ENCODE assay signal across 15 cellular contexts in genomic region chr6:169810066-169810989, GRCh38. TPM values are rescaled to one million over a fixed set of nuclear protein-coding genes. Genes with fewer than 3 reads are reported as not detected.
DNase-seq lines count a peak whose midpoint lies in the region; ATAC-seq and TF ChIP-seq lines count a peak whose summit lies in the region.
"Had no signal": no experiment of that assay in that cellular context is flagged by ENCODE, and none has a peak within 500 bp of the region (broad histone marks: within the 10 kb centered on the region; RNA-seq: fewer than 3 reads in every experiment).

No MANE protein-coding gene starts in this region.

- intact Hi-C loops in activated naive CD4-positive, alpha-beta T cell treated with anti-CD3 and anti-CD28 coated beads for 36 hours (cut with micrococcal nuclease) = no loop called here
- intact Hi-C loops in vagina (cut with DNase I) = no loop called here

- no peak for DNase-seq in activated naive CD4-positive, alpha-beta T cell treated with anti-CD3 and anti-CD28 coated beads for 36 hours
- DNase-seq in islet precursor cell (peak; percentile 79), NCI-H128 (lab: John Stamatoyannopoulos, UW; ENCODE audit: unreplicated experiment) (no peak), vagina (ENCODE audit: extremely low spot score in 2 of 2) (no peak), SHP77 treated with DMSO at 0.1 percent for 48 hours (lab: John Stamatoyannopoulos, UW) (no peak)
- DNase-seq: activated T-cell treated with anti-CD3 and anti-CD28 coated beads, Interleukin-2, amount 50 U/mL, for 4 hours; Kasumi-1; nucleus accumbens had no signal

- H3K27me3 Mint-ChIP-seq in activated naive CD4-positive, alpha-beta T cell treated with anti-CD3 and anti-CD28 coated beads, Interleukin-2, amount 50 U/mL, for 24 hours = peaks cover 20% of the 10 kb centered on the region
- peaks cover 11% of the 10 kb centered on the region for H3K27me3 Mint-ChIP-seq in activated naive CD4-positive, alpha-beta T cell treated with anti-CD3 and anti-CD28 coated beads for 36 hours (ENCODE audit: low read depth)

- H3K27ac ChIP-seq in vagina = no peak overlapping the region
- H3K27ac ChIP-seq: cardiac muscle cell had no signal

- no peaks in the 10 kb centered on the region for H3K9me3 ChIP-seq in vagina
- H3K9me3 ChIP-seq: HAP-1 had no signal

- peaks cover 39% of the 10 kb centered on the region for H3K4me1 Mint-ChIP-seq in activated naive CD4-positive, alpha-beta T cell treated with anti-CD3 and anti-CD28 coated beads, Interleukin-2, amount 50 U/mL, for 24 hours
- H3K4me1 Mint-ChIP-seq in activated naive CD4-positive, alpha-beta T cell treated with anti-CD3 and anti-CD28 coated beads for 36 hours (ENCODE audit: low read depth) = peaks cover 30% of the 10 kb centered on the region

- ATAC-seq in SK-N-SH treated with all-trans-retinoic acid at 6 μM for 48 hours = peak; percentile 49
- ATAC-seq in GM18505 (IDR thresholded peaks at IDR 0.05; ENCODE audit: unreplicated experiment) = no peak

- no peak for TF ChIP-seq CTCF in vagina (IDR thresholded peaks at IDR 0.05)

- H3K27ac Mint-ChIP-seq in activated naive CD4-positive, alpha-beta T cell treated with anti-CD3 and anti-CD28 coated beads, Interleukin-2, amount 50 U/mL, for 24 hours = peak overlapping the region; percentile 81
- H3K27ac Mint-ChIP-seq in activated naive CD4-positive, alpha-beta T cell treated with anti-CD3 and anti-CD28 coated beads for 36 hours = no peak overlapping the region
- H3K27ac Mint-ChIP-seq: stimulated activated naive CD8-positive, alpha-beta T cell treated with anti-CD3 and anti-CD28 coated beads, Interleukin-15, Interleukin-2, amounts not matched to agents 100 ng/mL and 50 ng/mL, for 24 hours; T-helper 2 cell treated with Interferon-gamma antibody and Interleukin-4, amounts not matched to agents 5 μg/mL and 100 μg/mL, for 36 hours had no signal

- TF ChIP-seq POLR2A in vagina (IDR thresholded peaks at IDR 0.05) = no peak
- TF ChIP-seq POLR2A in GM18505 (IDR thresholded peaks at IDR 0.05; ENCODE audit: borderline replicate concordance, extremely low read depth, insufficient read depth, insufficient read length) = no peak

- no peaks in the 10 kb centered on the region for H3K9me3 Mint-ChIP-seq in activated naive CD4-positive, alpha-beta T cell treated with anti-CD3 and anti-CD28 coated beads, Interleukin-2, amount 50 U/mL, for 24 hours
- H3K9me3 Mint-ChIP-seq in activated naive CD4-positive, alpha-beta T cell treated with anti-CD3 and anti-CD28 coated beads for 36 hours = no peaks in the 10 kb centered on the region
- H3K9me3 Mint-ChIP-seq: activated T-cell treated with anti-CD3 and anti-CD28 coated beads, Interleukin-2, amount 50 U/mL, for 4 hours; T-helper 2 cell treated with Interferon-gamma antibody and Interleukin-4, amounts not matched to agents 5 μg/mL and 100 μg/mL, for 36 hours had no signal

- H3K36me3 ChIP-seq in vagina = no peaks in the 10 kb centered on the region
- H3K36me3 ChIP-seq: cardiac muscle cell, HAP-1 had no signal

- H3K36me3 Mint-ChIP-seq in activated naive CD4-positive, alpha-beta T cell treated with anti-CD3 and anti-CD28 coated beads, Interleukin-2, amount 50 U/mL, for 24 hours = no peaks in the 10 kb centered on the region
- H3K36me3 Mint-ChIP-seq in activated naive CD4-positive, alpha-beta T cell treated with anti-CD3 and anti-CD28 coated beads for 36 hours (ENCODE audit: low read depth) = no peaks in the 10 kb centered on the region

- H3K27me3 ChIP-seq in vagina = no peaks in the 10 kb centered on the region
- H3K27me3 ChIP-seq: cardiac muscle cell had no signal

- H3K4me3 ChIP-seq in vagina = no peak overlapping the region
- H3K4me3 ChIP-seq: cardiac muscle cell, HAP-1 had no signal

- CTCF ChIA-PET in activated naive CD4-positive, alpha-beta T cell treated with anti-CD3 and anti-CD28 coated beads for 36 hours (lab: Charles Lee) = interaction anchor here (0.9 kb wide), 1 partner anchor 21 kb away, joined by 3 read pairs; no protein-coding TSS in a partner anchor

- no peaks in the 10 kb centered on the region for H3K4me1 ChIP-seq in vagina
- H3K4me1 ChIP-seq: HAP-1 had no signal

- no peak overlapping the region for H3K4me3 Mint-ChIP-seq in activated naive CD4-positive, alpha-beta T cell treated with anti-CD3 and anti-CD28 coated beads, Interleukin-2, amount 50 U/mL, for 24 hours
- no peak overlapping the region for H3K4me3 Mint-ChIP-seq in activated naive CD4-positive, alpha-beta T cell treated with anti-CD3 and anti-CD28 coated beads for 36 hours
- H3K4me3 Mint-ChIP-seq: activated T-cell treated with anti-CD3 and anti-CD28 coated beads, Interleukin-2, amount 50 U/mL, for 4 hours; stimulated activated naive CD8-positive, alpha-beta T cell treated with anti-CD3 and anti-CD28 coated beads, Interleukin-15, Interleukin-2, amounts not matched to agents 100 ng/mL and 50 ng/mL, for 24 hours; T-helper 2 cell treated with Interferon-gamma antibody and Interleukin-4, amounts not matched to agents 5 μg/mL and 100 μg/mL, for 36 hours had no signal

TF ChIP-seq in SK-N-SH treated with all-trans-retinoic acid at 6 μM for 48 hours, 23 proteins besides CTCF, POLR2A, EP300 and RAD21:
- no peak for TF ChIP-seq TSHZ2 (CRISPR knock-in tag; IDR thresholded peaks at IDR 0.05)
- TF ChIP-seq PPARA (CRISPR knock-in tag; IDR thresholded peaks at IDR 0.05; ENCODE audit: borderline replicate concordance) = no peak
- no peak for TF ChIP-seq RARB (CRISPR knock-in tag; IDR thresholded peaks at IDR 0.05)

RNA-seq across cellular contexts. Expression of gene ERMARD, which starts 58.9 kb away (rescaled TPM):
- total RNA-seq in activated naive CD4-positive, alpha-beta T cell treated with anti-CD3 and anti-CD28 coated beads for 36 hours = 10 to 100 TPM; 21.1 to 22.8 TPM
- 41.5 TPM for total RNA-seq in vagina

RNA-seq across cellular contexts. Expression of gene DYNLT2, which starts 59.0 kb away (rescaled TPM):
- 1 to 10 TPM; 2.9 to 3.1 TPM for total RNA-seq in activated naive CD4-positive, alpha-beta T cell treated with anti-CD3 and anti-CD28 coated beads for 36 hours
- total RNA-seq in vagina = 3.2 TPM
